ENCODE assay signal across 9 cellular contexts in the genomic region with DNA sequence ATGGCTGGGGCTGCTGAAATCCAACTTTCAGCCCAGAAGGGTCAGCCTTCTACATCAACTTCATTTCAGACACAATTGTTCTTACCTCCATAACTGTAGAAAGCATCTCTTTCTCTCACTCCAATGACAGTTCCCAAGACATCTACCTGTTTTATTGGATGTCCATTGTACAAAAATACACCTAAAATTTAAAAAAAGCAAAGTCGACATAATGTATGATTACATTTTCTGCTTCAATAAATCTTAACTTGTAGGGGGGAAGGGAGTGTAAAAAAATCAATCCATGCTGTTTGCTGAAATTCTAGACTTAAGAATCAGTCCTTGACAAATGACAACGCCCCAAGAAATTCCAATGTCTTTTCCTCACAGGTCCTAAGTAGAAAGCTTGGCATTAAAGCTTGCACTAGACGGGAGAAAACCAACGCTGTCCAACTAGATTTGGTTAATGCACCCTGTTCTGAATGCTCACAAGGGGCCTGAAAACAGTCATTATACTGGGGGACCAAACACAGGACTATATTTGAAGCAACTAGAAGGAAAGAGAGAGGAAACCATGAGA. TPM values are rescaled to one million over a fixed set of nuclear protein-coding genes. Genes with fewer than 3 reads are reported as not detected.
A peak's percentile ranks its signal among the peaks of the same experiment; 100 is the strongest.
DNase-seq lines count a peak whose midpoint lies in the region; ATAC-seq and TF ChIP-seq lines count a peak whose summit lies in the region.
"Had no signal": no experiment of that assay in that cellular context is flagged by ENCODE, and none has a peak within 500 bp of the region (broad histone marks: within the 10 kb centered on the region; RNA-seq: fewer than 3 reads in every experiment).

No MANE protein-coding gene starts in this region.

- peak overlapping the region; percentile 67 for H3K27ac ChIP-seq in subcutaneous abdominal adipose tissue (ENCODE audit: low read depth, low read length)

- no peaks in the 10 kb centered on the region for H3K27me3 ChIP-seq in subcutaneous abdominal adipose tissue (ENCODE audit: control insufficient read depth in 5 of 5, insufficient read depth in 4 of 5, low read length in 5 of 5)

- peak overlapping the region; percentile 81 for H3K4me3 Mint-ChIP-seq in T-helper 2 cell treated with Interferon-gamma antibody and Interleukin-4, amounts not matched to agents 5 μg/mL and 100 μg/mL, for 36 hours
- H3K4me3 Mint-ChIP-seq in activated CD4-positive, alpha-beta memory T cell treated with anti-CD3 and anti-CD28 coated beads, Interleukin-2, amount 10 ng/mL, durations not matched to agents 7 days and 5 days: peak overlapping the region; percentile 65

- no peaks in the 10 kb centered on the region for H3K27me3 Mint-ChIP-seq in T-helper 2 cell treated with Interferon-gamma antibody and Interleukin-4, amounts not matched to agents 5 μg/mL and 100 μg/mL, for 36 hours (ENCODE audit: low read depth)
- H3K27me3 Mint-ChIP-seq in activated CD4-positive, alpha-beta memory T cell treated with anti-CD3 and anti-CD28 coated beads, Interleukin-2, amount 10 ng/mL, durations not matched to agents 7 days and 5 days: no peaks in the 10 kb centered on the region

- no peak for ATAC-seq in HG02571 (IDR thresholded peaks at IDR 0.05; ENCODE audit: unreplicated experiment)

- H3K4me1 ChIP-seq in subcutaneous abdominal adipose tissue (ENCODE audit: control insufficient read depth in 5 of 5, insufficient read depth in 5 of 5, low read length in 5 of 5): peaks cover 0 to 36% (median 24%) of the 10 kb centered on the region in 5 donors

- H3K4me3 ChIP-seq in fibroblast of the aortic adventitia (ENCODE audit: low read depth, low read length) (no peak overlapping the region), subcutaneous abdominal adipose tissue (ENCODE audit: low read depth in 1 of 5, low read length in 5 of 5) (no peak overlapping the region)

- H3K9ac ChIP-seq in subcutaneous abdominal adipose tissue (ENCODE audit: low read length in 5 of 5): peak overlapping the region in 1 of 5 donors; percentile 56

- no peak for DNase-seq in T-helper 2 cell treated with Interferon-gamma antibody and Interleukin-4, amounts not matched to agents 5 μg/mL and 100 μg/mL, for 36 hours (ENCODE audit: low spot score)
- DNase-seq in T-helper 2 cell (no peak), fibroblast of the aortic adventitia (ENCODE audit: low read depth) (peak; percentile 45), KG1 (lab: John Stamatoyannopoulos, UW) (no peak)
- DNase-seq in activated CD4-positive, alpha-beta memory T cell treated with anti-CD3 and anti-CD28 coated beads, Interleukin-2, amount 10 ng/mL, durations not matched to agents 7 days and 5 days: no peak
- DNase-seq in stimulated activated CD8-positive, alpha-beta memory T cell treated with anti-CD3 and anti-CD28 coated beads, Interleukin-4, amount 100 ng/mL, for 48 hours: no peak
- DNase-seq: NCI-H2081 treated with DMSO at 0.1 percent for 48 hours had no signal

- H3K4me1 Mint-ChIP-seq in T-helper 2 cell treated with Interferon-gamma antibody and Interleukin-4, amounts not matched to agents 5 μg/mL and 100 μg/mL, for 36 hours (ENCODE audit: low read depth): peaks cover 58% of the 10 kb centered on the region
- peaks cover 74% of the 10 kb centered on the region for H3K4me1 Mint-ChIP-seq in activated CD4-positive, alpha-beta memory T cell treated with anti-CD3 and anti-CD28 coated beads, Interleukin-2, amount 10 ng/mL, durations not matched to agents 7 days and 5 days

- no peak for TF ChIP-seq CTCF in fibroblast of the aortic adventitia (IDR thresholded peaks at IDR 0.05; ENCODE audit: insufficient read depth, low read length)

- CTCF ChIA-PET in activated CD4-positive, alpha-beta memory T cell treated with anti-CD3 and anti-CD28 coated beads, Interleukin-2, amount 10 ng/mL, durations not matched to agents 7 days and 5 days (lab: Charles Lee): interaction anchor here (0.7 to 4.3 kb wide), 7 partner anchors 10 to 211 kb away, joined by 3 to 30 read pairs (median 12); a partner anchor contains a TSS

- H3K27ac Mint-ChIP-seq in T-helper 2 cell treated with Interferon-gamma antibody and Interleukin-4, amounts not matched to agents 5 μg/mL and 100 μg/mL, for 36 hours: peak overlapping the region; percentile 97
- H3K27ac Mint-ChIP-seq in activated CD4-positive, alpha-beta memory T cell treated with anti-CD3 and anti-CD28 coated beads, Interleukin-2, amount 10 ng/mL, durations not matched to agents 7 days and 5 days: peak overlapping the region; percentile 98

- peaks cover 42% of the 10 kb centered on the region for H3K36me3 Mint-ChIP-seq in T-helper 2 cell treated with Interferon-gamma antibody and Interleukin-4, amounts not matched to agents 5 μg/mL and 100 μg/mL, for 36 hours (ENCODE audit: low read depth)
- H3K36me3 Mint-ChIP-seq in activated CD4-positive, alpha-beta memory T cell treated with anti-CD3 and anti-CD28 coated beads, Interleukin-2, amount 10 ng/mL, durations not matched to agents 7 days and 5 days (ENCODE audit: low read depth): peaks cover 51% of the 10 kb centered on the region

- POLR2A ChIA-PET in activated CD4-positive, alpha-beta memory T cell treated with anti-CD3 and anti-CD28 coated beads, Interleukin-2, amount 10 ng/mL, durations not matched to agents 7 days and 5 days (lab: Charles Lee): interaction anchor here (0.7 to 7.2 kb wide), 11 partner anchors 8 to 211 kb away, joined by 3 to 104 read pairs (median 19); a partner anchor contains a TSS

- H3K9me3 ChIP-seq in subcutaneous abdominal adipose tissue (ENCODE audit: control insufficient read depth in 5 of 5, low read length in 5 of 5): peaks cover 0 to 2% (median 0%) of the 10 kb centered on the region in 5 donors

- H3K9me3 Mint-ChIP-seq in T-helper 2 cell treated with Interferon-gamma antibody and Interleukin-4, amounts not matched to agents 5 μg/mL and 100 μg/mL, for 36 hours: peaks cover 17% of the 10 kb centered on the region
- peaks cover 7% of the 10 kb centered on the region for H3K9me3 Mint-ChIP-seq in activated CD4-positive, alpha-beta memory T cell treated with anti-CD3 and anti-CD28 coated beads, Interleukin-2, amount 10 ng/mL, durations not matched to agents 7 days and 5 days

- peaks cover 0 to 9% (median 2%) of the 10 kb centered on the region in 5 donors for H3K36me3 ChIP-seq in subcutaneous abdominal adipose tissue (ENCODE audit: control insufficient read depth in 5 of 5, insufficient read depth in 5 of 5, low read length in 5 of 5)

RNA-seq across cellular contexts. Expression of a gene that starts 7.5 kb away (rescaled TPM):
- total RNA-seq in activated CD4-positive, alpha-beta memory T cell treated with anti-CD3 and anti-CD28 coated beads, Interleukin-2, amount 10 ng/mL, durations not matched to agents 7 days and 5 days: 10 to 100 TPM; 55.1 to 56.8 TPM
- total RNA-seq in fibroblast of the aortic adventitia (ENCODE audit: low replicate concordance): 18.4 and 34.9 TPM in 2 replicates

RNA-seq across cellular contexts. Expression of a gene that starts 55.1 kb away (rescaled TPM):
- 10 to 100 TPM; 16.5 to 17.9 TPM for total RNA-seq in activated CD4-positive, alpha-beta memory T cell treated with anti-CD3 and anti-CD28 coated beads, Interleukin-2, amount 10 ng/mL, durations not matched to agents 7 days and 5 days
- 15.8 and 20.4 TPM in 2 replicates for total RNA-seq in fibroblast of the aortic adventitia (ENCODE audit: low replicate concordance)

RNA-seq across cellular contexts. Expression of a gene that starts 56.4 kb away (rescaled TPM):
- 10 to 100 TPM; 32.7 to 36.3 TPM for total RNA-seq in activated CD4-positive, alpha-beta memory T cell treated with anti-CD3 and anti-CD28 coated beads, Interleukin-2, amount 10 ng/mL, durations not matched to agents 7 days and 5 days
- 50.1 and 81.3 TPM in 2 replicates for total RNA-seq in fibroblast of the aortic adventitia (ENCODE audit: low replicate concordance)
